In genomic region chr2:85669549-85669948, GRCh38 we compare ENCODE assay signal across 18 cellular contexts. TPM values are rescaled to one million over a fixed set of nuclear protein-coding genes. Genes with fewer than 3 reads are reported as not detected.
DNase-seq lines count a peak whose midpoint lies in the region; ATAC-seq, FAIRE-seq and TF ChIP-seq lines count a peak whose summit lies in the region.
"Had no signal": no experiment of that assay in that cellular context is flagged by ENCODE, and none has a peak within 500 bp of the region (broad histone marks: within the 10 kb centered on the region; RNA-seq: fewer than 3 reads in every experiment).

No MANE protein-coding gene starts in this region.

- H3K4me3 ChIP-seq in OCI-LY3 (ENCODE audit: low read length) = peak overlapping the region; percentile 62
- H3K4me3 ChIP-seq: colonic mucosa, SK-N-MC had no signal

- H3K36me3 ChIP-seq in OCI-LY3 (replicated peaks; ENCODE audit: low read depth, low read length) = no peaks in the 10 kb centered on the region
- H3K36me3 ChIP-seq: colonic mucosa had no signal

- H3K4me1 Mint-ChIP-seq in glutamatergic neuron (ENCODE audit: low read depth, unreplicated experiment) (peaks cover 7% of the 10 kb centered on the region), chondrocyte (ENCODE audit: low read depth) (no peaks in the 10 kb centered on the region)
- H3K4me1 Mint-ChIP-seq in activated CD4-positive, alpha-beta T cell treated with anti-CD3 and anti-CD28 coated beads for 36 hours = no peaks in the 10 kb centered on the region
- H3K4me1 Mint-ChIP-seq: activated naive CD4-positive, alpha-beta T cell treated with anti-CD3 and anti-CD28 coated beads, Interleukin-2, amount 50 U/mL, for 24 hours; stimulated activated effector memory CD8-positive, alpha-beta T cell treated with anti-CD3 and anti-CD28 coated beads, Interleukin-12 subunit alpha, Interleukin-12 subunit beta, amount 100 ng/mL, for 72 hours had no signal

- peak overlapping the region; percentile 77 for H3K4me2 ChIP-seq in OCI-LY3 (ENCODE audit: low read length)
- H3K4me2 ChIP-seq: KMS-11 had no signal

- intact Hi-C loops in activated CD4-positive, alpha-beta T cell treated with anti-CD3 and anti-CD28 coated beads for 36 hours (cut with DNase I, micrococcal nuclease) = no loop called here

- no peaks in the 10 kb centered on the region for H4K20me1 ChIP-seq in OCI-LY3 (ENCODE audit: insufficient read depth, low read length)

- H3K36me3 Mint-ChIP-seq in glutamatergic neuron (ENCODE audit: unreplicated experiment) = no peaks in the 10 kb centered on the region
- H3K36me3 Mint-ChIP-seq in chondrocyte (ENCODE audit: low read depth) = no peaks in the 10 kb centered on the region
- no peaks in the 10 kb centered on the region for H3K36me3 Mint-ChIP-seq in activated CD4-positive, alpha-beta T cell treated with anti-CD3 and anti-CD28 coated beads for 36 hours (ENCODE audit: low read depth)
- H3K36me3 Mint-ChIP-seq: activated naive CD4-positive, alpha-beta T cell treated with anti-CD3 and anti-CD28 coated beads, Interleukin-2, amount 50 U/mL, for 24 hours; stimulated activated effector memory CD8-positive, alpha-beta T cell treated with anti-CD3 and anti-CD28 coated beads, Interleukin-12 subunit alpha, Interleukin-12 subunit beta, amount 100 ng/mL, for 72 hours had no signal

- TF ChIP-seq POLR2A in GM12892 (IDR thresholded peaks at IDR 0.05; ENCODE audit: low read depth, low read length) = no peak

- FAIRE-seq in GM12892 (lab: Jason Lieb, UNC) = peak; percentile 56

- H3K27ac ChIP-seq in OCI-LY3 (ENCODE audit: low read length) = peak overlapping the region; percentile 19
- H3K27ac ChIP-seq: colonic mucosa, KMS-11, SK-N-MC had no signal

- no peak for TF ChIP-seq CTCF in OCI-LY3 (IDR thresholded peaks at IDR 0.05; ENCODE audit: low read depth, low read length)
- TF ChIP-seq CTCF in glutamatergic neuron (IDR thresholded peaks at IDR 0.05; ENCODE audit: partially characterized antibody, unreplicated experiment) = no peak
- no peak for TF ChIP-seq CTCF in chondrocyte (IDR thresholded peaks at IDR 0.05)

- ATAC-seq in GM19395 (IDR thresholded peaks at IDR 0.05; ENCODE audit: unreplicated experiment) (peak; percentile 88), HG02884 (IDR thresholded peaks at IDR 0.05; ENCODE audit: unreplicated experiment) (peak; percentile 62)
- ATAC-seq in activated CD4-positive, alpha-beta T cell treated with anti-CD3 and anti-CD28 coated beads for 36 hours = no peak
- ATAC-seq: stimulated activated effector memory CD8-positive, alpha-beta T cell treated with anti-CD3 and anti-CD28 coated beads, Interleukin-12 subunit alpha, Interleukin-12 subunit beta, amount 100 ng/mL, for 72 hours had no signal

- H3K27me3 ChIP-seq in OCI-LY3 (ENCODE audit: low read depth, low read length) = peaks cover 21% of the 10 kb centered on the region
- H3K27me3 ChIP-seq: colonic mucosa had no signal

- H3K9ac ChIP-seq in OCI-LY3 (ENCODE audit: low read length) = peak overlapping the region; percentile 7; the same call in 1 of the 2 replicates
- H3K9ac ChIP-seq: KMS-11 had no signal

- H3K27me3 Mint-ChIP-seq in glutamatergic neuron (ENCODE audit: unreplicated experiment) (peaks cover 11% of the 10 kb centered on the region), chondrocyte (ENCODE audit: low read depth) (peaks cover 11% of the 10 kb centered on the region)
- no peaks in the 10 kb centered on the region for H3K27me3 Mint-ChIP-seq in activated CD4-positive, alpha-beta T cell treated with anti-CD3 and anti-CD28 coated beads for 36 hours
- H3K27me3 Mint-ChIP-seq: activated naive CD4-positive, alpha-beta T cell treated with anti-CD3 and anti-CD28 coated beads, Interleukin-2, amount 50 U/mL, for 24 hours had no signal

- H2AFZ ChIP-seq in OCI-LY3 (ENCODE audit: low read depth, low read length) = no peak overlapping the region

- no peaks in the 10 kb centered on the region for H3K9me3 ChIP-seq in OCI-LY3 (ENCODE audit: insufficient read depth, low read length)
- H3K9me3 ChIP-seq: colonic mucosa had no signal

- H3K79me2 ChIP-seq in OCI-LY3 (ENCODE audit: low read length) = no peaks in the 10 kb centered on the region

- H3K4me3 Mint-ChIP-seq in glutamatergic neuron (ENCODE audit: unreplicated experiment) (no peak overlapping the region), chondrocyte (ENCODE audit: unreplicated experiment) (no peak overlapping the region)
- H3K4me3 Mint-ChIP-seq in activated CD4-positive, alpha-beta T cell treated with anti-CD3 and anti-CD28 coated beads for 36 hours = no peak overlapping the region
- H3K4me3 Mint-ChIP-seq: activated naive CD4-positive, alpha-beta T cell treated with anti-CD3 and anti-CD28 coated beads, Interleukin-2, amount 50 U/mL, for 24 hours; stimulated activated effector memory CD8-positive, alpha-beta T cell treated with anti-CD3 and anti-CD28 coated beads, Interleukin-12 subunit alpha, Interleukin-12 subunit beta, amount 100 ng/mL, for 72 hours had no signal

- CTCF ChIA-PET in activated CD4-positive, alpha-beta T cell treated with anti-CD3 and anti-CD28 coated beads for 36 hours (lab: Charles Lee) = interaction anchor here (1.4 kb wide), 1 partner anchor 32 kb away, joined by 8 read pairs; no protein-coding TSS in a partner anchor

- peaks cover 56% of the 10 kb centered on the region for H3K4me1 ChIP-seq in OCI-LY3 (ENCODE audit: low read length)
- H3K4me1 ChIP-seq: colonic mucosa had no signal

- POLR2A ChIA-PET in activated CD4-positive, alpha-beta T cell treated with anti-CD3 and anti-CD28 coated beads for 36 hours (lab: Charles Lee) = no interaction called here

- DNase-seq in GM12892 (ENCODE audit: insufficient read length) = no peak
- no peak for DNase-seq in glutamatergic neuron
- no peak for DNase-seq in activated T-cell treated with anti-CD3 and anti-CD28 coated beads, Interleukin-2, amount 50 U/mL, for 1 hour
- DNase-seq in chondrocyte (ENCODE audit: low spot score) = no peak
- no peak for DNase-seq in activated CD4-positive, alpha-beta T cell treated with anti-CD3 and anti-CD28 coated beads for 36 hours
- DNase-seq: activated CD4-positive, alpha-beta T cell treated with anti-CD3 and anti-CD28 coated beads, Interleukin-2, amount 50 U/mL, for 48 hours; AML-193; colonic mucosa; NCI-H2227 treated with DMSO at 0.1 percent for 48 hours; stimulated activated CD4-positive, alpha-beta T cell treated with anti-CD3 and anti-CD28 coated beads, Interleukin-15, amount 100 ng/mL, for 24 hours had no signal

- peaks cover 8% of the 10 kb centered on the region for H3K9me3 Mint-ChIP-seq in glutamatergic neuron (ENCODE audit: unreplicated experiment)
- no peaks in the 10 kb centered on the region for H3K9me3 Mint-ChIP-seq in chondrocyte (ENCODE audit: low read depth)
- H3K9me3 Mint-ChIP-seq in activated CD4-positive, alpha-beta T cell treated with anti-CD3 and anti-CD28 coated beads for 36 hours (ENCODE audit: low read depth) = no peaks in the 10 kb centered on the region
- H3K9me3 Mint-ChIP-seq: activated naive CD4-positive, alpha-beta T cell treated with anti-CD3 and anti-CD28 coated beads, Interleukin-2, amount 50 U/mL, for 24 hours; stimulated activated effector memory CD8-positive, alpha-beta T cell treated with anti-CD3 and anti-CD28 coated beads, Interleukin-12 subunit alpha, Interleukin-12 subunit beta, amount 100 ng/mL, for 72 hours had no signal

- no peak overlapping the region for H3K27ac Mint-ChIP-seq in glutamatergic neuron (ENCODE audit: unreplicated experiment)
- no peak overlapping the region for H3K27ac Mint-ChIP-seq in chondrocyte (ENCODE audit: unreplicated experiment)
- no peak overlapping the region for H3K27ac Mint-ChIP-seq in activated CD4-positive, alpha-beta T cell treated with anti-CD3 and anti-CD28 coated beads for 36 hours
- H3K27ac Mint-ChIP-seq: activated naive CD4-positive, alpha-beta T cell treated with anti-CD3 and anti-CD28 coated beads, Interleukin-2, amount 50 U/mL, for 24 hours had no signal

RNA-seq across cellular contexts. Expression of gene SFTPB, which starts 1.6 kb away (rescaled TPM):
- not detected for polyA plus RNA-seq in GM12892 (2012; ENCODE audit: missing spikeins)
- total RNA-seq in glutamatergic neuron (ENCODE audit: unreplicated experiment) = not detected
- total RNA-seq in chondrocyte = not detected in 3 replicates
- total RNA-seq in activated CD4-positive, alpha-beta T cell treated with anti-CD3 and anti-CD28 coated beads for 36 hours = not detected
- total RNA-seq: fibroblast of villous mesenchyme had no signal

RNA-seq across cellular contexts. Expression of gene GNLY, which starts 24.6 kb away (rescaled TPM):
- not detected for polyA plus RNA-seq in GM12892 (2012; ENCODE audit: missing spikeins)
- total RNA-seq in glutamatergic neuron (ENCODE audit: unreplicated experiment) (not detected), chondrocyte (not detected in 3 replicates)
- 10 to 100 TPM; 18.9 to 21.6 TPM for total RNA-seq in activated CD4-positive, alpha-beta T cell treated with anti-CD3 and anti-CD28 coated beads for 36 hours
- total RNA-seq: fibroblast of villous mesenchyme had no signal

RNA-seq across cellular contexts. Expression of gene USP39, which starts 53.6 kb away (rescaled TPM):
- 39.9 TPM for polyA plus RNA-seq in GM12892 (2012; ENCODE audit: missing spikeins)
- total RNA-seq in glutamatergic neuron (ENCODE audit: unreplicated experiment) (55.0 TPM), chondrocyte (34.7 to 40.4 TPM (median 35.1 TPM) in 3 replicates)
- 10 to 100 TPM; 81.2 to 95.3 TPM for total RNA-seq in activated CD4-positive, alpha-beta T cell treated with anti-CD3 and anti-CD28 coated beads for 36 hours

RNA-seq across cellular contexts. Expression of gene C2orf68, which starts 57.7 kb away (rescaled TPM):
- polyA plus RNA-seq in GM12892 (2012; ENCODE audit: missing spikeins) = 18.2 TPM
- total RNA-seq in glutamatergic neuron (ENCODE audit: unreplicated experiment) (51.0 TPM), chondrocyte (19.4 to 33.9 TPM (median 21.3 TPM) in 3 replicates)
- 10 to 100 TPM; 33.7 to 47.2 TPM for total RNA-seq in activated CD4-positive, alpha-beta T cell treated with anti-CD3 and anti-CD28 coated beads for 36 hours

Comparison
In these comparisons a context has a peak if more than half of its experiments do, and no peak if none do; other contexts are left out.
1. RNA of gene GNLY, which starts 24.6 kb away (total RNA-seq): 18.9 to 21.6 TPM in activated CD4-positive, alpha-beta T cell treated with anti-CD3 and anti-CD28 coated beads for 36 hours; not detected in glutamatergic neuron (single experiment) and not detected in chondrocyte; every median in the first group is over 10 times any median in the second.